In genomic region chr5:96626956-96627355, GRCh38 we compare ENCODE assay signal across 13 cellular contexts. TPM values are rescaled to one million over a fixed set of nuclear protein-coding genes. Genes with fewer than 3 reads are reported as not detected.
A peak's percentile ranks its signal among the peaks of the same experiment; 100 is the strongest.
DNase-seq lines count a peak whose midpoint lies in the region; ATAC-seq and FAIRE-seq lines count a peak whose summit lies in the region.
"Had no signal": no experiment of that assay in that cellular context is flagged by ENCODE, and none has a peak within 500 bp of the region (broad histone marks: within the 10 kb centered on the region; RNA-seq: fewer than 3 reads in every experiment).

No MANE protein-coding gene starts in this region.

- no peak for ATAC-seq in activated T-helper 17 cell treated with anti-CD3 and anti-CD28 coated beads, Interleukin-2, amount 50 U/mL, for 72 hours (replicated peaks)
- ATAC-seq in GM19023 (IDR thresholded peaks at IDR 0.05; ENCODE audit: unreplicated experiment) = no peak

- DNase-seq in HS-27A (ENCODE audit: low read depth) (peak; percentile 29), foreskin melanocyte (peak; percentile 13), urothelium cell line (ENCODE audit: low spot score) (peak; percentile 25), NCI-H774 (lab: John Stamatoyannopoulos, UW) (no peak), NCI-H2081 (lab: John Stamatoyannopoulos, UW) (no peak)
- DNase-seq: activated CD4-positive, alpha-beta memory T cell treated with anti-CD3 and anti-CD28 coated beads, Interleukin-2, amount 10 ng/mL, durations not matched to agents 7 days and 5 days; activated naive CD4-positive, alpha-beta T cell treated with Interleukin-2 at 50 U/mL for 16 hours; dermis blood vessel endothelial cell; DMS79; NCI-H1417; stimulated activated CD4-positive, alpha-beta T cell treated with anti-CD3 and anti-CD28 coated beads, Interleukin-4, amount 100 ng/mL, for 24 hours had no signal

- H3K9me3 Mint-ChIP-seq in activated T-helper 17 cell treated with anti-CD3 and anti-CD28 coated beads, Interleukin-2, amount 50 U/mL, for 72 hours = no peaks in the 10 kb centered on the region
- H3K9me3 Mint-ChIP-seq: activated CD4-positive, alpha-beta memory T cell treated with anti-CD3 and anti-CD28 coated beads, Interleukin-2, amount 10 ng/mL, durations not matched to agents 7 days and 5 days had no signal

- FAIRE-seq in urothelium cell line (lab: Jason Lieb, UNC) = no peak

- peaks cover 11% of the 10 kb centered on the region for H3K4me1 Mint-ChIP-seq in activated T-helper 17 cell treated with anti-CD3 and anti-CD28 coated beads, Interleukin-2, amount 50 U/mL, for 72 hours

- no peak overlapping the region for H3K27ac Mint-ChIP-seq in activated T-helper 17 cell treated with anti-CD3 and anti-CD28 coated beads, Interleukin-2, amount 50 U/mL, for 72 hours

- H3K4me3 Mint-ChIP-seq in activated T-helper 17 cell treated with anti-CD3 and anti-CD28 coated beads, Interleukin-2, amount 50 U/mL, for 72 hours = peak overlapping the region; percentile 59

- peaks cover 4% of the 10 kb centered on the region for H3K27me3 Mint-ChIP-seq in activated T-helper 17 cell treated with anti-CD3 and anti-CD28 coated beads, Interleukin-2, amount 50 U/mL, for 72 hours

- H3K36me3 Mint-ChIP-seq in activated T-helper 17 cell treated with anti-CD3 and anti-CD28 coated beads, Interleukin-2, amount 50 U/mL, for 72 hours (ENCODE audit: low read depth) = no peaks in the 10 kb centered on the region

RNA-seq across cellular contexts. Expression of gene CAST, which starts 35.2 kb away (rescaled TPM):
- total RNA-seq in activated T-helper 17 cell treated with anti-CD3 and anti-CD28 coated beads, Interleukin-2, amount 50 U/mL, for 72 hours = 100 to 1,000 TPM; 165 to 229 TPM

Comparison
In these comparisons a context has a peak if more than half of its experiments do, and no peak if none do; other contexts are left out.
1. DNase-seq: peak in HS-27A (single experiment), foreskin melanocyte (single experiment) and urothelium cell line (single experiment); none in NCI-H774 (single experiment) and NCI-H2081 (0 of 2).